In genomic region chr2:48414980-48415764, GRCh38 we compare ENCODE assay signal across 8 cellular contexts. TPM values are rescaled to one million over a fixed set of nuclear protein-coding genes. Genes with fewer than 3 reads are reported as not detected.
DNase-seq lines count a peak whose midpoint lies in the region; ATAC-seq and TF ChIP-seq lines count a peak whose summit lies in the region.

No MANE protein-coding gene starts in this region.

- no peak for ATAC-seq in GM21423 (IDR thresholded peaks at IDR 0.05; ENCODE audit: unreplicated experiment)
- ATAC-seq in gastroesophageal sphincter, result no peak

- H3K36me3 ChIP-seq in HUES64 (ENCODE audit: insufficient read depth, low read length) (no peaks in the 10 kb centered on the region), mesendoderm (ENCODE audit: control insufficient read depth, insufficient read depth, low read length) (no peaks in the 10 kb centered on the region), gastroesophageal sphincter (no peaks in the 10 kb centered on the region), testis (ENCODE audit: low read depth, missing control alignments) (no peaks in the 10 kb centered on the region)

- no peak overlapping the region for H2BK5ac ChIP-seq in mesendoderm (ENCODE audit: low read length)

- no peak overlapping the region for H2BK15ac ChIP-seq in mesendoderm (replicated peaks; ENCODE audit: low read depth)

- TF ChIP-seq EP300 in gastroesophageal sphincter (IDR thresholded peaks at IDR 0.05), result no peak

- no peak overlapping the region for H3K4ac ChIP-seq in mesendoderm (ENCODE audit: low read depth, low read length)

- DNase-seq in C1 segment of cervical spinal cord (lab: John Stamatoyannopoulos, UW) (peak; percentile 20 to 100 (median 76)), caudate nucleus (lab: John Stamatoyannopoulos, UW) (peak; percentile 16 to 99 (median 77)), mesendoderm (peak; percentile 13), testis (no peak)
- DNase-seq in activated effector memory CD4-positive, alpha-beta T cell treated with Interleukin-2 at 50 U/mL for 16 hours, result no peak

- 80% methylated on average over 11 of the region's 11 CpGs for WGBS in HUES64
- no CpG with 5 or more reads among the region's 11 CpGs for WGBS in mesendoderm (ENCODE audit: extremely low coverage, insufficient coverage, low lambda C conversion rate)
- WGBS in gastroesophageal sphincter (ENCODE audit: low coverage in 1 of 2), 2 donors, result 58 to 81% methylated on average over 3 to 4 of the region's 11 CpGs
- 48 to 60% methylated on average over 9 to 11 of the region's 11 CpGs for WGBS in testis, 2 donors

- H4K8ac ChIP-seq in mesendoderm (ENCODE audit: low read depth, low read length), result no peak overlapping the region

- H3K9ac ChIP-seq in HUES64 (ENCODE audit: low read depth, low read length), result no peak overlapping the region
- no peak overlapping the region for H3K9ac ChIP-seq in mesendoderm (ENCODE audit: low read length)

- peaks cover 20% of the 10 kb centered on the region for H3K4me1 ChIP-seq in HUES64 (ENCODE audit: insufficient read depth, low read length)
- H3K4me1 ChIP-seq in mesendoderm (ENCODE audit: control insufficient read depth, low read depth, low read length), result no peaks in the 10 kb centered on the region
- H3K4me1 ChIP-seq in gastroesophageal sphincter, result peaks cover 0 to 39% (median 2%) of the 10 kb centered on the region in 3 donors
- peaks cover 27% of the 10 kb centered on the region for H3K4me1 ChIP-seq in testis

- H3K79me2 ChIP-seq in mesendoderm (ENCODE audit: control insufficient read depth, insufficient read depth, low read length), result no peaks in the 10 kb centered on the region

- intact Hi-C loops in testis (cut with DNase I; ENCODE audit: low total_unique reads), result no loop called here

- H2AK5ac ChIP-seq in mesendoderm (ENCODE audit: low read length), result no peak overlapping the region

- H2BK120ac ChIP-seq in mesendoderm (ENCODE audit: low read depth, low read length), result no peak overlapping the region

- TF ChIP-seq CTCF in gastroesophageal sphincter (IDR thresholded peaks at IDR 0.05), result no peak
- no peak for TF ChIP-seq CTCF in testis (IDR thresholded peaks at IDR 0.05)

- no peak overlapping the region for H3K56ac ChIP-seq in mesendoderm (ENCODE audit: low read length)

- no peak overlapping the region for H3K4me2 ChIP-seq in mesendoderm (ENCODE audit: low read length)

- no peaks in the 10 kb centered on the region for H3K9me3 ChIP-seq in HUES64 (ENCODE audit: insufficient read depth, low read depth, low read length)
- no peaks in the 10 kb centered on the region for H3K9me3 ChIP-seq in gastroesophageal sphincter
- H3K9me3 ChIP-seq in testis, result no peaks in the 10 kb centered on the region

- H3K27ac ChIP-seq in HUES64 (ENCODE audit: low read depth, low read length) (peak overlapping the region; percentile 21; the same call in 1 of the 2 replicates), caudate nucleus (ENCODE audit: low read depth, low read length) (peak overlapping the region; percentile 56), mesendoderm (ENCODE audit: low read depth, low read length) (peak overlapping the region; percentile 24), gastroesophageal sphincter (peak overlapping the region in 1 of 4 donors; percentile 10), testis (no peak overlapping the region)

- H3K18ac ChIP-seq in mesendoderm (ENCODE audit: low read length), result no peak overlapping the region

- no peak overlapping the region for H3K4me3 ChIP-seq in HUES64 (ENCODE audit: low read length)
- no peak overlapping the region for H3K4me3 ChIP-seq in mesendoderm (ENCODE audit: low read length)
- H3K4me3 ChIP-seq in gastroesophageal sphincter, result no peak overlapping the region
- no peak overlapping the region for H3K4me3 ChIP-seq in testis

- no peak for TF ChIP-seq POLR2A in gastroesophageal sphincter (IDR thresholded peaks at IDR 0.05)
- no peak for TF ChIP-seq POLR2A in testis (IDR thresholded peaks at IDR 0.05)

- no peak overlapping the region for H3K23ac ChIP-seq in mesendoderm (ENCODE audit: low read length)

- H3K79me1 ChIP-seq in mesendoderm (ENCODE audit: low read length), result no peaks in the 10 kb centered on the region

- H4K5ac ChIP-seq in mesendoderm (ENCODE audit: low read length), result no peak overlapping the region

- no peaks in the 10 kb centered on the region for H3K27me3 ChIP-seq in HUES64 (ENCODE audit: insufficient read depth, low read length)
- no peaks in the 10 kb centered on the region for H3K27me3 ChIP-seq in mesendoderm (ENCODE audit: insufficient read depth, low read length, poor library complexity)
- no peaks in the 10 kb centered on the region for H3K27me3 ChIP-seq in gastroesophageal sphincter
- H3K27me3 ChIP-seq in testis, result no peaks in the 10 kb centered on the region

RNA-seq across cellular contexts. Expression of gene PPP1R21, which starts 25.4 kb away (rescaled TPM):
- polyA plus RNA-seq in HUES64 (2013, experiment 1 of 2), result 11.3 TPM
- 15.0 TPM for polyA plus RNA-seq in HUES64 (2013, experiment 2 of 2)
- polyA plus RNA-seq in mesendoderm (2013, experiment 1 of 2), result 17.2 TPM
- 18.9 TPM for polyA plus RNA-seq in mesendoderm (2013, experiment 2 of 2)
- total RNA-seq in gastroesophageal sphincter (10 to 100 TPM; 45.0 to 73.8 (median 58.8) TPM), testis (10 to 100 TPM; 48.5 to 58.6 TPM)
- polyA plus RNA-seq in testis (ENCODE audit: insufficient read depth, low read depth, low replicate concordance), result 25.3 TPM

Comparison
In these comparisons a context has a peak if more than half of its experiments do, and no peak if none do; other contexts are left out.
1. DNase-seq: peak in C1 segment of cervical spinal cord (14 of 14), caudate nucleus (61 of 61) and mesendoderm (single experiment); none in testis (single experiment) and activated effector memory CD4-positive, alpha-beta T cell treated with Interleukin-2 at 50 U/mL for 16 hours (single experiment).
2. H3K27ac ChIP-seq: peak in HUES64 (single experiment), caudate nucleus (single experiment) and mesendoderm (single experiment); none in testis (0 of 2).